ENCODE assay signal across 14 cellular contexts in genomic region chr12:95006206-95006605, GRCh38. TPM values are rescaled to one million over a fixed set of nuclear protein-coding genes. Genes with fewer than 3 reads are reported as not detected.
A peak's percentile ranks its signal among the peaks of the same experiment; 100 is the strongest.
DNase-seq lines count a peak whose midpoint lies in the region; ATAC-seq and TF ChIP-seq lines count a peak whose summit lies in the region.
"Had no signal": no experiment of that assay in that cellular context is flagged by ENCODE, and none has a peak within 500 bp of the region (broad histone marks: within the 10 kb centered on the region; RNA-seq: fewer than 3 reads in every experiment).

No MANE protein-coding gene starts in this region.

- H3K27ac ChIP-seq in CD8-positive, alpha-beta T cell (ENCODE audit: low read depth, low read length): no peak overlapping the region
- no peak overlapping the region for H3K27ac ChIP-seq in SJCRH30
- H3K27ac ChIP-seq: A549, C4-2B had no signal

- TF ChIP-seq CTCF in CD8-positive, alpha-beta T cell (IDR thresholded peaks at IDR 0.05): no peak

- H3K9me3 Mint-ChIP-seq in activated naive CD8-positive, alpha-beta T cell treated with anti-CD3 and anti-CD28 coated beads, Interleukin-2, amount 10 ng/mL, durations not matched to agents 7 days and 5 days: peaks cover 17% of the 10 kb centered on the region
- peaks cover 20% of the 10 kb centered on the region for H3K9me3 Mint-ChIP-seq in activated naive CD8-positive, alpha-beta T cell treated with anti-CD3 and anti-CD28 coated beads for 36 hours
- H3K9me3 Mint-ChIP-seq in CD8-positive, alpha-beta T cell: peaks cover 12% of the 10 kb centered on the region
- peaks cover 7 to 14% (median 8%) of the 10 kb centered on the region in 3 donors for H3K9me3 Mint-ChIP-seq in T-cell

- no peak overlapping the region for H3K4me3 ChIP-seq in CD8-positive, alpha-beta T cell (ENCODE audit: low read depth, low read length)
- H3K4me3 ChIP-seq in SJCRH30: no peak overlapping the region
- H3K4me3 ChIP-seq: A549, GM12878, GM23338 had no signal

- no peaks in the 10 kb centered on the region for H3K36me3 ChIP-seq in CD8-positive, alpha-beta T cell (ENCODE audit: insufficient read depth, low read length)
- H3K36me3 ChIP-seq in SJCRH30: no peaks in the 10 kb centered on the region

- H3K4me1 ChIP-seq in CD8-positive, alpha-beta T cell (ENCODE audit: insufficient read depth, low read length): peaks cover 24% of the 10 kb centered on the region
- peaks cover 2% of the 10 kb centered on the region; the same call in 1 of the 2 replicates for H3K4me1 ChIP-seq in SJCRH30
- H3K4me1 ChIP-seq: A549, BE2C had no signal

- H3K4me3 Mint-ChIP-seq in activated naive CD8-positive, alpha-beta T cell treated with anti-CD3 and anti-CD28 coated beads, Interleukin-2, amount 10 ng/mL, durations not matched to agents 7 days and 5 days: no peak overlapping the region
- no peak overlapping the region for H3K4me3 Mint-ChIP-seq in activated naive CD8-positive, alpha-beta T cell treated with anti-CD3 and anti-CD28 coated beads for 36 hours
- H3K4me3 Mint-ChIP-seq in CD8-positive, alpha-beta T cell: no peak overlapping the region
- peak overlapping the region in 2 of 3 donors; percentile 3 to 87 for H3K4me3 Mint-ChIP-seq in T-cell
- H3K4me3 Mint-ChIP-seq: GM23338 had no signal

- ATAC-seq in activated naive CD8-positive, alpha-beta T cell treated with anti-CD3 and anti-CD28 coated beads, Interleukin-2, amount 10 ng/mL, durations not matched to agents 7 days and 5 days (ENCODE audit: low read depth): no peak
- ATAC-seq in CD8-positive, alpha-beta T cell: no peak
- peak in 1 of 4 experiments; percentile 11 for ATAC-seq in T-cell (replicated peaks in 1 of 4)
- ATAC-seq in GM21360 (IDR thresholded peaks at IDR 0.05; ENCODE audit: unreplicated experiment): no peak
- ATAC-seq: A549, GM12878, GM23338 had no signal

- H3K36me3 Mint-ChIP-seq in activated naive CD8-positive, alpha-beta T cell treated with anti-CD3 and anti-CD28 coated beads, Interleukin-2, amount 10 ng/mL, durations not matched to agents 7 days and 5 days: peaks cover 17% of the 10 kb centered on the region
- H3K36me3 Mint-ChIP-seq in activated naive CD8-positive, alpha-beta T cell treated with anti-CD3 and anti-CD28 coated beads for 36 hours: peaks cover 19% of the 10 kb centered on the region
- H3K36me3 Mint-ChIP-seq in CD8-positive, alpha-beta T cell: peaks cover 23% of the 10 kb centered on the region
- H3K36me3 Mint-ChIP-seq in T-cell: peaks cover 9% of the 10 kb centered on the region

- intact Hi-C loops in CD8-positive, alpha-beta T cell (cut with DNase I, micrococcal nuclease): loop anchor here in 1 of 2 experiments (10.0 kb wide), 3 partner anchors 551 to 1561 kb away; partner anchors contain the start of genes CEP83, SOCS2 and UBE2N

- peaks cover 12% of the 10 kb centered on the region for H3K4me1 Mint-ChIP-seq in activated naive CD8-positive, alpha-beta T cell treated with anti-CD3 and anti-CD28 coated beads, Interleukin-2, amount 10 ng/mL, durations not matched to agents 7 days and 5 days
- H3K4me1 Mint-ChIP-seq in activated naive CD8-positive, alpha-beta T cell treated with anti-CD3 and anti-CD28 coated beads for 36 hours: peaks cover 17% of the 10 kb centered on the region
- H3K4me1 Mint-ChIP-seq in CD8-positive, alpha-beta T cell (ENCODE audit: low read depth): peaks cover 30% of the 10 kb centered on the region
- H3K4me1 Mint-ChIP-seq in T-cell: peaks cover 39 to 43% (median 41%) of the 10 kb centered on the region in 3 donors

- DNase-seq in activated naive CD8-positive, alpha-beta T cell treated with anti-CD3 and anti-CD28 coated beads, Interleukin-2, amount 10 ng/mL, durations not matched to agents 7 days and 5 days: no peak
- DNase-seq in activated naive CD8-positive, alpha-beta T cell treated with anti-CD3 and anti-CD28 coated beads for 36 hours: no peak
- no peak for DNase-seq in CD8-positive, alpha-beta T cell
- no peak for DNase-seq in T-cell
- no peak for DNase-seq in mesenteric fat pad (ENCODE audit: low spot score)
- DNase-seq in SJCRH30: no peak
- DNase-seq: BE2C, DMS79, H7 had no signal

- no peaks in the 10 kb centered on the region for H3K27me3 ChIP-seq in CD8-positive, alpha-beta T cell (ENCODE audit: insufficient read depth, low read length)
- no peaks in the 10 kb centered on the region for H3K27me3 ChIP-seq in SJCRH30
- H3K27me3 ChIP-seq: BE2C had no signal

- H3K27ac Mint-ChIP-seq in activated naive CD8-positive, alpha-beta T cell treated with anti-CD3 and anti-CD28 coated beads, Interleukin-2, amount 10 ng/mL, durations not matched to agents 7 days and 5 days: peak overlapping the region; percentile 14
- H3K27ac Mint-ChIP-seq in activated naive CD8-positive, alpha-beta T cell treated with anti-CD3 and anti-CD28 coated beads for 36 hours: no peak overlapping the region
- H3K27ac Mint-ChIP-seq in CD8-positive, alpha-beta T cell: peak overlapping the region; percentile 49
- H3K27ac Mint-ChIP-seq in T-cell: peak overlapping the region; percentile 60 to 80
- H3K27ac Mint-ChIP-seq: GM23338 had no signal

- H3K9me3 ChIP-seq in CD8-positive, alpha-beta T cell (ENCODE audit: low read length): peaks cover 7% of the 10 kb centered on the region
- H3K9me3 ChIP-seq in SJCRH30 (replicated peaks): no peaks in the 10 kb centered on the region; the same call in 1 of the 2 replicates
- H3K9me3 ChIP-seq: BE2C had no signal

- H3K27me3 Mint-ChIP-seq in activated naive CD8-positive, alpha-beta T cell treated with anti-CD3 and anti-CD28 coated beads, Interleukin-2, amount 10 ng/mL, durations not matched to agents 7 days and 5 days: no peaks in the 10 kb centered on the region
- H3K27me3 Mint-ChIP-seq in activated naive CD8-positive, alpha-beta T cell treated with anti-CD3 and anti-CD28 coated beads for 36 hours: no peaks in the 10 kb centered on the region
- H3K27me3 Mint-ChIP-seq in CD8-positive, alpha-beta T cell (ENCODE audit: low read depth): no peaks in the 10 kb centered on the region
- no peaks in the 10 kb centered on the region for H3K27me3 Mint-ChIP-seq in T-cell

- CTCF ChIA-PET in CD8-positive, alpha-beta T cell (lab: Charles Lee): no interaction called here
- CTCF ChIA-PET in T-cell (lab: Charles Lee): interaction anchor here in 1 of 2 donors (0.5 kb wide), 1 partner anchor 513 kb away, joined by 4 read pairs; no protein-coding TSS in a partner anchor

- POLR2A ChIA-PET in activated naive CD8-positive, alpha-beta T cell treated with anti-CD3 and anti-CD28 coated beads, Interleukin-2, amount 10 ng/mL, durations not matched to agents 7 days and 5 days (lab: Charles Lee): no interaction called here
- POLR2A ChIA-PET in CD8-positive, alpha-beta T cell (lab: Charles Lee): interaction anchor here (1.1 to 1.4 kb wide), 2 partner anchors 16 to 33 kb away, joined by 3 to 6 read pairs; no protein-coding TSS in a partner anchor
- POLR2A ChIA-PET in T-cell (lab: Charles Lee): no interaction called here

RNA-seq across cellular contexts. Expression of gene NDUFA12, which starts 2.7 kb away (rescaled TPM):
- 100 to 1,000 TPM; 105 to 114 TPM for total RNA-seq in activated naive CD8-positive, alpha-beta T cell treated with anti-CD3 and anti-CD28 coated beads, Interleukin-2, amount 10 ng/mL, durations not matched to agents 7 days and 5 days
- 100 to 1,000 TPM; 137 to 138 TPM for total RNA-seq in activated naive CD8-positive, alpha-beta T cell treated with anti-CD3 and anti-CD28 coated beads for 36 hours
- total RNA-seq in CD8-positive, alpha-beta T cell: 10 to 100 TPM; 37.4 to 42.4 TPM
- total RNA-seq in T-cell (100 to 1,000 TPM in 2 of 5 donors, 10 to 100 TPM in 3; 56.2 to 120 (median 67.6) TPM), mesenteric fat pad (80.6 TPM)
- total RNA-seq in SJCRH30 (2014; rRNA removed; shearing (Covaris generic)): 116 and 123 TPM in 2 replicates

Comparison
In these comparisons a context has a peak if more than half of its experiments do, and no peak if none do; other contexts are left out.
1. H3K4me3 Mint-ChIP-seq: peak in T-cell (2 of 3); none in activated naive CD8-positive, alpha-beta T cell treated with anti-CD3 and anti-CD28 coated beads, Interleukin-2, amount 10 ng/mL, durations not matched to agents 7 days and 5 days (single experiment), activated naive CD8-positive, alpha-beta T cell treated with anti-CD3 and anti-CD28 coated beads for 36 hours (single experiment) and CD8-positive, alpha-beta T cell (single experiment).